ENCODE assay signal across 25 cellular contexts in the genomic region with DNA sequence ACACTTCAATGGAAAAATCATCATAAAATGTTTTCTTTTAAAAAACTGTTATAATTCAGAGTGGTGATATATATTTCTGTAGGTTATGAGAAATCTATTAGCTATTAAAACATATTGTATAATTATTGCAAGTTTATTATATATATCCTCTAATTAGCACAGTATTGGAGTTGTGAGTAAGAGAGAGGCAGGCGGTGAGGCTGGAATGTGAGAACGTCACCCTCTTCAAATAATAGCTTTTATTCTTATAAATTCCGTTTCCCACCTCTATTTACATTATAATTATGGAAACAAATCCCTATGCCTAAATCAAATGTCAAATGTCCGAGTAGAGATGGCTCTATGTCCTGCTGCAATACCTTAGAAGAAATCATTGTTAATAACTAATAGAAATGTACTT.
"Had no signal": no experiment of that assay in that cellular context is flagged by ENCODE, and none has a peak within 500 bp of the region (broad histone marks: within the 10 kb centered on the region; RNA-seq: fewer than 3 reads in every experiment).

No MANE protein-coding gene starts in this region.

- H3K4me3 Mint-ChIP-seq: activated T-helper 1 cell treated with anti-CD3 and anti-CD28 coated beads, Interleukin-12 subunit alpha, Interleukin-12 subunit beta, Interleukin-2, Interleukin-4 antibody, amounts not matched to agents 30 ng/mL and 10 ng/mL and 1 ng/mL, durations not matched to agents 14 hours and 24 hours and 36 hours; naive thymus-derived CD8-positive, alpha-beta T cell had no signal

- H3K36me3 ChIP-seq: heart left ventricle, lower lobe of right lung, right atrium auricular region, transverse colon had no signal

- H3K27me3 ChIP-seq: heart left ventricle, right atrium auricular region, testis, transverse colon had no signal

- H3K27me3 Mint-ChIP-seq: naive thymus-derived CD8-positive, alpha-beta T cell had no signal

- H3K9me3 ChIP-seq: heart left ventricle, lower lobe of right lung, right atrium auricular region, testis, transverse colon had no signal

- H3K4me3 ChIP-seq: heart left ventricle, lower lobe of right lung, right atrium auricular region, smooth muscle cell, testis, transverse colon had no signal

- H3K4me2 ChIP-seq: smooth muscle cell had no signal

- H3K27ac ChIP-seq: heart left ventricle, lower lobe of right lung, right atrium auricular region, testis, transverse colon, VCaP had no signal

- H3K4me1 ChIP-seq: heart left ventricle, lower lobe of right lung, right atrium auricular region, testis, transverse colon had no signal

- H3K27ac Mint-ChIP-seq: activated T-helper 1 cell treated with anti-CD3 and anti-CD28 coated beads, Interleukin-12 subunit alpha, Interleukin-12 subunit beta, Interleukin-2, Interleukin-4 antibody, amounts not matched to agents 30 ng/mL and 10 ng/mL and 1 ng/mL, durations not matched to agents 14 hours and 24 hours and 36 hours; naive thymus-derived CD8-positive, alpha-beta T cell had no signal

- H3K36me3 Mint-ChIP-seq: naive thymus-derived CD8-positive, alpha-beta T cell had no signal

- ATAC-seq: activated CD4-positive, CD25-positive, alpha-beta regulatory T cell treated with anti-CD3 and anti-CD28 coated beads, Interleukin-2, amount 50 U/mL, for 24 hours; esophagus mucosa; heart left ventricle; left lobe of liver; lower lobe of right lung; naive thymus-derived CD8-positive, alpha-beta T cell; stimulated activated naive CD8-positive, alpha-beta T cell treated with anti-CD3 and anti-CD28 coated beads, Interleukin-15, Interleukin-2, amounts not matched to agents 100 U/mL and 50 U/mL, for 24 hours had no signal

- DNase-seq: activated CD4-positive, alpha-beta T cell treated with anti-CD3 and anti-CD28 coated beads for 48 hours; activated CD4-positive, alpha-beta T cell treated with anti-CD3 and anti-CD28 coated beads, Interleukin-2, amount 50 U/mL, for 48 hours; activated CD8-positive, alpha-beta memory T cell treated with anti-CD3 and anti-CD28 coated beads for 24 hours; activated effector memory CD4-positive, alpha-beta T cell treated with anti-CD3 and anti-CD28 coated beads, Interleukin-2, amount 50 U/mL, for 16 hours; activated naive CD4-positive, alpha-beta T cell treated with anti-CD3 and anti-CD28 coated beads, Interleukin-2, amount 50 U/mL, for 16 hours; amniotic stem cell; caudate nucleus; foreskin fibroblast; heart left ventricle; hypothalamus; kidney glomerular epithelial cell; lower lobe of right lung; mesenchymal stem cell; naive thymus-derived CD8-positive, alpha-beta T cell; stimulated activated CD4-positive, alpha-beta T cell treated with anti-CD3 and anti-CD28 coated beads, Interleukin-1b, Interleukin-23, amount 100 ng/mL, for 48 hours; stimulated activated naive CD8-positive, alpha-beta T cell treated with anti-CD3 and anti-CD28 coated beads, Interleukin-15, Interleukin-2, amounts not matched to agents 100 U/mL and 50 U/mL, for 24 hours; testis; transverse colon had no signal

- H3K4me1 Mint-ChIP-seq: naive thymus-derived CD8-positive, alpha-beta T cell had no signal
